In genomic region chr2:53802617-53803115, GRCh38 we compare ENCODE assay signal across 24 cellular contexts. TPM values are rescaled to one million over a fixed set of nuclear protein-coding genes. Genes with fewer than 3 reads are reported as not detected.
DNase-seq lines count a peak whose midpoint lies in the region; ATAC-seq, FAIRE-seq and TF ChIP-seq lines count a peak whose summit lies in the region.
"Had no signal": no experiment of that assay in that cellular context is flagged by ENCODE, and none has a peak within 500 bp of the region (broad histone marks: within the 10 kb centered on the region; RNA-seq: fewer than 3 reads in every experiment).

No MANE protein-coding gene starts in this region.

- intact Hi-C loops in Right ventricle myocardium superior (cut with DNase I), result no loop called here

- H3K27ac Mint-ChIP-seq in central memory CD8-positive, alpha-beta T cell (ENCODE audit: low read depth), result peak overlapping the region; percentile 0
- H3K27ac Mint-ChIP-seq: activated CD4-positive, alpha-beta memory T cell treated with anti-CD3 and anti-CD28 coated beads for 36 hours; CD8-positive, alpha-beta T cell; stimulated activated memory B cell treated with anti-CD40 and anti-IgM and Interleukin-4, amounts not matched to agents 10 μg/mL and 1 μg/mL and 100 μg/mL, for 72 hours had no signal

- FAIRE-seq in GM12891 (lab: Jason Lieb, UNC), result peak; percentile 54
- FAIRE-seq: keratinocyte had no signal

- no peaks in the 10 kb centered on the region for H3K27me3 Mint-ChIP-seq in central memory CD8-positive, alpha-beta T cell
- H3K27me3 Mint-ChIP-seq: activated CD4-positive, alpha-beta memory T cell treated with anti-CD3 and anti-CD28 coated beads for 36 hours; stimulated activated memory B cell treated with anti-CD40 and anti-IgM and Interleukin-4, amounts not matched to agents 10 μg/mL and 1 μg/mL and 100 μg/mL, for 72 hours had no signal

- ATAC-seq in central memory CD8-positive, alpha-beta T cell (replicated peaks; ENCODE audit: extremely low read depth, poor library complexity, severe bottlenecking), result no peak
- no peak for ATAC-seq in Right ventricle myocardium superior (ENCODE audit: poor library complexity)
- ATAC-seq: CD8-positive, alpha-beta T cell; gastroesophageal sphincter; Panc1; stimulated activated memory B cell treated with anti-CD40 and anti-IgM and Interleukin-4, amounts not matched to agents 10 μg/mL and 1 μg/mL and 100 μg/mL, for 72 hours had no signal

- peaks cover 49% of the 10 kb centered on the region for H3K36me3 Mint-ChIP-seq in central memory CD8-positive, alpha-beta T cell (ENCODE audit: insufficient read depth)

- no peak overlapping the region for H3K4me3 Mint-ChIP-seq in central memory CD8-positive, alpha-beta T cell
- H3K4me3 Mint-ChIP-seq: activated CD4-positive, alpha-beta memory T cell treated with anti-CD3 and anti-CD28 coated beads for 36 hours; CD8-positive, alpha-beta T cell; stimulated activated memory B cell treated with anti-CD40 and anti-IgM and Interleukin-4, amounts not matched to agents 10 μg/mL and 1 μg/mL and 100 μg/mL, for 72 hours had no signal

- H3K4me1 Mint-ChIP-seq in central memory CD8-positive, alpha-beta T cell, result no peaks in the 10 kb centered on the region
- H3K4me1 Mint-ChIP-seq: stimulated activated memory B cell treated with anti-CD40 and anti-IgM and Interleukin-4, amounts not matched to agents 10 μg/mL and 1 μg/mL and 100 μg/mL, for 72 hours had no signal

- no peak for TF ChIP-seq POLR2A in GM12891 (IDR thresholded peaks at IDR 0.05; ENCODE audit: low read depth, low read length)

- H3K9me3 Mint-ChIP-seq in central memory CD8-positive, alpha-beta T cell, result no peaks in the 10 kb centered on the region
- H3K9me3 Mint-ChIP-seq: activated CD4-positive, alpha-beta memory T cell treated with anti-CD3 and anti-CD28 coated beads for 36 hours; CD8-positive, alpha-beta T cell; stimulated activated memory B cell treated with anti-CD40 and anti-IgM and Interleukin-4, amounts not matched to agents 10 μg/mL and 1 μg/mL and 100 μg/mL, for 72 hours had no signal

- DNase-seq in GM12891 (ENCODE audit: insufficient read length, low spot score), result no peak
- peak; percentile 54 for DNase-seq in MV-4-11 (lab: John Stamatoyannopoulos, UW)
- DNase-seq in central memory CD8-positive, alpha-beta T cell (ENCODE audit: low spot score in 2 of 2), result no peak
- DNase-seq in myocyte (ENCODE audit: low read depth), result peak; percentile 93
- DNase-seq in glomerular visceral epithelial cell (ENCODE audit: extremely low spot score), result no peak
- DNase-seq in superior temporal gyrus (ENCODE audit: extremely low spot score), result no peak
- no peak for DNase-seq in Right ventricle myocardium superior
- DNase-seq: activated CD4-positive, alpha-beta memory T cell treated with anti-CD3 and anti-CD28 coated beads for 36 hours; activated CD4-positive, CD25-positive, alpha-beta regulatory T cell; activated gamma-delta T cell treated with Interleukin-2 at 50 U/mL for 16 hours; amygdala; CD8-positive, alpha-beta T cell; DMS53; GDM1; HCEC 1CT; KG1; NCI-H1694; NCI-H446; NK-92 treated with Interleukin-12 subunit alpha and Interleukin-12 subunit beta, amount 100 ng/mL, for 24 hours; stimulated activated CD4-positive, alpha-beta T cell treated with anti-CD3 and anti-CD28 coated beads, Interleukin-1b, Interleukin-23, amount 100 ng/mL, for 48 hours had no signal

TF ChIP-seq in GM12891, 5 proteins besides CTCF, POLR2A, EP300 and RAD21:
- TF ChIP-seq POLR2AphosphoS5 (IDR thresholded peaks at IDR 0.05; ENCODE audit: low read depth, low read length) (no peak), TAF1 (IDR thresholded peaks at IDR 0.05; ENCODE audit: low read depth, low read length) (no peak), SPI1 (IDR thresholded peaks at IDR 0.05; ENCODE audit: low read depth, low read length) (no peak), POU2F2 (IDR thresholded peaks at IDR 0.05; ENCODE audit: low read depth, low read length) (no peak), PAX5 (IDR thresholded peaks at IDR 0.05; ENCODE audit: insufficient read depth, low read length, severe bottlenecking) (no peak)
TF ChIP-seq in GM12891: peak in this region for 0.

RNA-seq across cellular contexts. Expression of gene ERLEC1, which starts 15.8 kb away (rescaled TPM):
- 16.0 TPM for polyA plus RNA-seq in GM12891 (2012; ENCODE audit: low read depth, missing spikeins)
- total RNA-seq in myocyte (55.7 and 90.4 TPM in 2 replicates), Right ventricle myocardium superior (32.3 TPM)
- 47.6 TPM for polyA plus RNA-seq in myocyte (2012)

RNA-seq across cellular contexts. Expression of gene ASB3, which starts 15.9 kb away (rescaled TPM):
- polyA plus RNA-seq in GM12891 (2012; ENCODE audit: low read depth, missing spikeins), result 9.3 TPM
- total RNA-seq in myocyte (14.0 and 16.8 TPM in 2 replicates), Right ventricle myocardium superior (9.8 TPM)
- polyA plus RNA-seq in myocyte (2012), result 12.0 TPM

RNA-seq across cellular contexts. Expression of gene CHAC2, which starts 35.1 kb away (rescaled TPM):
- 5.2 TPM for polyA plus RNA-seq in GM12891 (2012; ENCODE audit: low read depth, missing spikeins)
- 9.4 and 11.2 TPM in 2 replicates for total RNA-seq in myocyte
- polyA plus RNA-seq in myocyte (2012), result 1.4 TPM
- total RNA-seq in Right ventricle myocardium superior, result 4.0 TPM

RNA-seq across cellular contexts. Expression of gene GPR75, which starts 57.1 kb away (rescaled TPM):
- polyA plus RNA-seq in GM12891 (2012; ENCODE audit: low read depth, missing spikeins), result 0.72 TPM
- 0.70 and 0.94 TPM in 2 replicates for total RNA-seq in myocyte
- 1.1 TPM for polyA plus RNA-seq in myocyte (2012)
- 0.86 TPM for total RNA-seq in Right ventricle myocardium superior

Comparison
In these comparisons a context has a peak if more than half of its experiments do, and no peak if none do; other contexts are left out.
1. DNase-seq: peak in MV-4-11 (single experiment) and myocyte (single experiment); none in GM12891 (single experiment), central memory CD8-positive, alpha-beta T cell (0 of 2), glomerular visceral epithelial cell (single experiment), superior temporal gyrus (single experiment) and Right ventricle myocardium superior (single experiment).